Comparison of ENCODE assay signal across 10 cellular contexts in the genomic region with DNA sequence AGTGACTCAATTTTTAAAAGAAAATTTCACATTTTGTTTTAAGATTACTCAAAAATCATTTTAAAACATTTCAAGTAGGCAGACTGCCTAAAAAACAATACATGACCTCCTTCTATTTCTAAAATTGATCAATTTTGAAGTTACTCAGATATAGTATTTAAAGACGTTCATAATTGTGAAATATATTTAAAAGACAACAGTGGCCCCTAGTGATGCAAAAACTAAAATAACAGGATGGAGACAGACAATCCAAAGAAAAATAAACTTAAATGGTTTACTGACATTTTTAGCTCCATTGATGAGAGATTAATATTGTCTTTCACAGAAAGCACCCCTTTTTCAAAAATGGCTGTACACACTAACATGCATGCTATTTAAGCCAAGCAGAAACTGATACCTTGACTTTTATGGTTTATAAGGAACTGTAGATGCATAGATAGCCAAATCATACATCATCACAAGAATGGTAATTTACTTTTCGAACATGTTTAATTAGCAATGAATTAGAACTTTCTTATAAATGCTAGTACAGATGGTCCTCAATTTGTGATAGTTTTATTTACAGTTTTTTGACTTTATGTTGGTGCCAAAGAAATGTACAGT.
A peak's percentile ranks its signal among the peaks of the same experiment; 100 is the strongest.
DNase-seq lines count a peak whose midpoint lies in the region; ATAC-seq and TF ChIP-seq lines count a peak whose summit lies in the region.
"Had no signal": no experiment of that assay in that cellular context is flagged by ENCODE, and none has a peak within 500 bp of the region (broad histone marks: within the 10 kb centered on the region; RNA-seq: fewer than 3 reads in every experiment).

No MANE protein-coding gene starts in this region.

- peak in 7 of 9 donors; percentile 35 to 67 (median 55) for TF ChIP-seq CTCF in heart right ventricle (IDR thresholded peaks at IDR 0.05)
- TF ChIP-seq CTCF in hepatocyte (IDR thresholded peaks at IDR 0.05; ENCODE audit: poor library complexity) = peak; percentile 63
- TF ChIP-seq CTCF in upper lobe of right lung (IDR thresholded peaks at IDR 0.05) = peak; percentile 42
- no peak for TF ChIP-seq CTCF in colonic mucosa (IDR thresholded peaks at IDR 0.05)

- H3K4me1 ChIP-seq in heart right ventricle (no peaks in the 10 kb centered on the region), adipocyte (ENCODE audit: control insufficient read depth, insufficient read depth, low read length) (no peaks in the 10 kb centered on the region), hepatocyte (ENCODE audit: insufficient read depth) (no peaks in the 10 kb centered on the region), upper lobe of right lung (no peaks in the 10 kb centered on the region), colonic mucosa (no peaks in the 10 kb centered on the region)
- H3K4me1 ChIP-seq: upper lobe of left lung had no signal

- H2AFZ ChIP-seq in hepatocyte = no peak overlapping the region

- H3K4me3 ChIP-seq in heart right ventricle (no peak overlapping the region), adipocyte (ENCODE audit: low read length) (no peak overlapping the region), hepatocyte (no peak overlapping the region), upper lobe of right lung (no peak overlapping the region), colonic mucosa (no peak overlapping the region)
- H3K4me3 ChIP-seq: upper lobe of left lung had no signal

- intact Hi-C loops in heart right ventricle (cut with DNase I) (loop anchor here (2.0 to 5.0 kb wide), 4 partner anchors 910 to 918 kb away; no protein-coding TSS in a partner anchor), Right ventricle myocardium inferior (cut with DNase I) (loop anchor here (2.0 kb wide), 1 partner anchor 910 kb away; no protein-coding TSS in a partner anchor), upper lobe of right lung (cut with DNase I) (no loop called here), colonic mucosa (cut with DNase I) (no loop called here)

- ATAC-seq in heart right ventricle (no peak), Right ventricle myocardium inferior (no peak), upper lobe of right lung (no peak), HG02610 (IDR thresholded peaks at IDR 0.05; ENCODE audit: unreplicated experiment) (no peak)

- H3K36me3 ChIP-seq in heart right ventricle = no peaks in the 10 kb centered on the region
- no peaks in the 10 kb centered on the region for H3K36me3 ChIP-seq in adipocyte (ENCODE audit: control insufficient read depth, insufficient read depth, low read length, severe bottlenecking)
- H3K36me3 ChIP-seq in hepatocyte (replicated peaks; ENCODE audit: insufficient read depth, low read depth) = no peaks in the 10 kb centered on the region
- H3K36me3 ChIP-seq in upper lobe of right lung = no peaks in the 10 kb centered on the region
- no peaks in the 10 kb centered on the region for H3K36me3 ChIP-seq in colonic mucosa
- H3K36me3 ChIP-seq: upper lobe of left lung had no signal

- no peaks in the 10 kb centered on the region for H3K27me3 ChIP-seq in heart right ventricle
- no peaks in the 10 kb centered on the region for H3K27me3 ChIP-seq in adipocyte (replicated peaks; ENCODE audit: control insufficient read depth, insufficient read depth, low read length)
- no peaks in the 10 kb centered on the region for H3K27me3 ChIP-seq in hepatocyte
- H3K27me3 ChIP-seq in upper lobe of right lung = no peaks in the 10 kb centered on the region
- H3K27me3 ChIP-seq in colonic mucosa = no peaks in the 10 kb centered on the region
- H3K27me3 ChIP-seq: upper lobe of left lung had no signal

- H4K20me1 ChIP-seq in hepatocyte (ENCODE audit: insufficient read depth, poor library complexity, severe bottlenecking) = no peaks in the 10 kb centered on the region

- H3K9me2 ChIP-seq in hepatocyte (replicated peaks; ENCODE audit: insufficient read depth) = no peaks in the 10 kb centered on the region

- H3K9me3 ChIP-seq in heart right ventricle (no peaks in the 10 kb centered on the region), adipocyte (ENCODE audit: control insufficient read depth, low read length) (no peaks in the 10 kb centered on the region), hepatocyte (ENCODE audit: low read depth) (no peaks in the 10 kb centered on the region), upper lobe of right lung (no peaks in the 10 kb centered on the region), colonic mucosa (no peaks in the 10 kb centered on the region)
- H3K9me3 ChIP-seq: upper lobe of left lung had no signal

- DNase-seq in heart right ventricle = no peak
- DNase-seq in Right ventricle myocardium inferior (ENCODE audit: missing footprints) = no peak
- DNase-seq in adipocyte (ENCODE audit: low read depth) = peak; percentile 71
- DNase-seq in hepatocyte (ENCODE audit: low spot score) = peak; percentile 15
- DNase-seq in upper lobe of right lung = no peak
- no peak for DNase-seq in colonic mucosa
- no peak for DNase-seq in GDM1 (lab: John Stamatoyannopoulos, UW)
- DNase-seq: activated naive CD4-positive, alpha-beta T cell; upper lobe of left lung had no signal

- H3K27ac ChIP-seq in heart right ventricle = no peak overlapping the region
- H3K27ac ChIP-seq in hepatocyte = no peak overlapping the region
- no peak overlapping the region for H3K27ac ChIP-seq in upper lobe of right lung
- no peak overlapping the region for H3K27ac ChIP-seq in colonic mucosa
- H3K27ac ChIP-seq: upper lobe of left lung had no signal

- H3K79me2 ChIP-seq in hepatocyte = no peaks in the 10 kb centered on the region

- 39 to 48% methylated on average over 2 of the region's 2 CpGs for WGBS in heart right ventricle, 2 donors
- 36% methylated on average over 2 of the region's 2 CpGs for WGBS in hepatocyte (ENCODE audit: low lambda C conversion rate, missing lambda C conversion rate)

- no peak overlapping the region for H3K9ac ChIP-seq in adipocyte (ENCODE audit: low read length)
- no peak overlapping the region for H3K9ac ChIP-seq in colonic mucosa (ENCODE audit: low read depth in 2 of 2, low read length in 2 of 2)

- H3K4me2 ChIP-seq in hepatocyte = no peak overlapping the region

Comparison
In these comparisons a context has a peak if more than half of its experiments do, and no peak if none do; other contexts are left out.
1. DNase-seq: peak in adipocyte (single experiment) and hepatocyte (single experiment); none in heart right ventricle (0 of 2), Right ventricle myocardium inferior (single experiment), upper lobe of right lung (single experiment), colonic mucosa (single experiment) and GDM1 (single experiment).
2. intact Hi-C loops: an anchor here in heart right ventricle (2.0 to 5.0 kb wide) and Right ventricle myocardium inferior (2.0 kb wide); none called in upper lobe of right lung and colonic mucosa.